In genomic region chr3:27730774-27731659, GRCh38 we compare ENCODE assay signal across 19 cellular contexts. TPM values are rescaled to one million over a fixed set of nuclear protein-coding genes. Genes with fewer than 3 reads are reported as not detected.
DNase-seq lines count a peak whose midpoint lies in the region; ATAC-seq and TF ChIP-seq lines count a peak whose summit lies in the region.
"Had no signal": no experiment of that assay in that cellular context is flagged by ENCODE, and none has a peak within 500 bp of the region (broad histone marks: within the 10 kb centered on the region; RNA-seq: fewer than 3 reads in every experiment).

No MANE protein-coding gene starts in this region.

- no peak overlapping the region for H3K9ac ChIP-seq in H9 (ENCODE audit: extremely low read depth, insufficient read length, low read length)
- H3K9ac ChIP-seq: parathyroid adenoma had no signal

- no peaks in the 10 kb centered on the region for H3K9me3 ChIP-seq in CD4-positive, alpha-beta memory T cell (ENCODE audit: control insufficient read depth in 1 of 2, low read length in 2 of 2)
- no peaks in the 10 kb centered on the region for H3K9me3 ChIP-seq in H9 (ENCODE audit: control insufficient read depth, low read depth, low read length)
- no peaks in the 10 kb centered on the region for H3K9me3 ChIP-seq in ectodermal cell (ENCODE audit: control insufficient read depth, low read length)
- H3K9me3 ChIP-seq in naive thymus-derived CD4-positive, alpha-beta T cell (ENCODE audit: control insufficient read depth in 2 of 3, low read length in 3 of 3), result no peaks in the 10 kb centered on the region
- H3K9me3 ChIP-seq: Caco-2, HAP-1, mucosa of descending colon had no signal

- peak overlapping the region; percentile 15 to 86 (median 60) for H3K4me3 Mint-ChIP-seq in CD4-positive, alpha-beta memory T cell
- H3K4me3 Mint-ChIP-seq in H9, result peak overlapping the region in 1 of 2 experiments; percentile 78; a peak in 3 of 5 replicates
- peak overlapping the region in 9 of 10 donors; percentile 25 to 79 (median 65) for H3K4me3 Mint-ChIP-seq in naive thymus-derived CD4-positive, alpha-beta T cell
- H3K4me3 Mint-ChIP-seq in osteocyte (ENCODE audit: unreplicated experiment), result no peak overlapping the region

- H3K56ac ChIP-seq in H9 (ENCODE audit: insufficient read length, low read depth, low read length), result no peak overlapping the region

- H2BK20ac ChIP-seq in H9 (ENCODE audit: low read depth, low read length, poor library complexity, severe bottlenecking), result no peak overlapping the region

- no peak overlapping the region for H3K18ac ChIP-seq in H9 (ENCODE audit: insufficient read length, low read depth, low read length)

- H3K4ac ChIP-seq in H9 (ENCODE audit: low read depth, low read length), result no peak overlapping the region

- H3K27ac Mint-ChIP-seq in CD4-positive, alpha-beta memory T cell, result no peak overlapping the region
- H3K27ac Mint-ChIP-seq in H9 (no peak overlapping the region; a peak in 1 of 7 replicates), osteocyte (ENCODE audit: unreplicated experiment) (no peak overlapping the region)
- H3K27ac Mint-ChIP-seq in naive thymus-derived CD4-positive, alpha-beta T cell, result no peak overlapping the region
- H3K27ac Mint-ChIP-seq: activated CD4-positive, alpha-beta memory T cell treated with anti-CD3 and anti-CD28 coated beads, Interleukin-2, amount 10 ng/mL, durations not matched to agents 7 days and 5 days had no signal

- H3T11ph ChIP-seq in H9 (ENCODE audit: low read length), result no peak overlapping the region

- no peaks in the 10 kb centered on the region for H3K36me3 ChIP-seq in CD4-positive, alpha-beta memory T cell (ENCODE audit: insufficient read depth, low read length)
- H3K36me3 ChIP-seq in ectodermal cell (ENCODE audit: control insufficient read depth, insufficient read depth, low read length), result no peaks in the 10 kb centered on the region
- no peaks in the 10 kb centered on the region for H3K36me3 ChIP-seq in naive thymus-derived CD4-positive, alpha-beta T cell (ENCODE audit: control insufficient read depth in 2 of 3, insufficient read depth in 3 of 3, low read length in 3 of 3)
- H3K36me3 ChIP-seq: HAP-1 had no signal

- H2BK120ac ChIP-seq in H9 (ENCODE audit: low read depth, low read length, poor library complexity, severe bottlenecking), result no peak overlapping the region

- H2AFZ ChIP-seq in H9 (ENCODE audit: low read length), result no peak overlapping the region

- H4K5ac ChIP-seq in H9 (ENCODE audit: insufficient read length, low read depth, low read length), result no peak overlapping the region

- no peak overlapping the region for H2AK5ac ChIP-seq in H9 (ENCODE audit: insufficient read length, low read length)

- H3K27me3 ChIP-seq in CD4-positive, alpha-beta memory T cell (ENCODE audit: insufficient read depth, low read length), result peaks cover 41% of the 10 kb centered on the region
- H3K27me3 ChIP-seq in H9 (ENCODE audit: insufficient read depth, low read length) (peaks cover 62% of the 10 kb centered on the region), ectodermal cell (ENCODE audit: control insufficient read depth, insufficient read depth, low read length, poor library complexity, severe bottlenecking) (peaks cover 87% of the 10 kb centered on the region)
- H3K27me3 ChIP-seq in naive thymus-derived CD4-positive, alpha-beta T cell (ENCODE audit: control insufficient read depth in 2 of 2, insufficient read depth in 2 of 2, low read length in 2 of 2), result peaks cover 0 to 42% of the 10 kb centered on the region in 2 donors

- peaks cover 0 to 1% (median 0%) of the 10 kb centered on the region in 8 donors for H3K9me3 Mint-ChIP-seq in CD4-positive, alpha-beta memory T cell
- H3K9me3 Mint-ChIP-seq in H9, result peaks cover 0 to 8% of the 10 kb centered on the region in 2 experiments; a peak in 1 of 5 replicates
- H3K9me3 Mint-ChIP-seq in naive thymus-derived CD4-positive, alpha-beta T cell, result peaks cover 0 to 2% (median 0%) of the 10 kb centered on the region in 11 donors
- H3K9me3 Mint-ChIP-seq in osteocyte (ENCODE audit: unreplicated experiment), result no peaks in the 10 kb centered on the region
- H3K9me3 Mint-ChIP-seq: activated CD4-positive, alpha-beta memory T cell treated with anti-CD3 and anti-CD28 coated beads, Interleukin-2, amount 10 ng/mL, durations not matched to agents 7 days and 5 days had no signal

- TF ChIP-seq CTCF in H9 (conservative IDR thresholded peaks at IDR 0.05) (no peak), osteocyte (IDR thresholded peaks at IDR 0.05) (no peak)

- ATAC-seq in naive thymus-derived CD4-positive, alpha-beta T cell, result no peak
- ATAC-seq: mucosa of descending colon had no signal

- H3K36me3 Mint-ChIP-seq in CD4-positive, alpha-beta memory T cell, result no peaks in the 10 kb centered on the region
- H3K36me3 Mint-ChIP-seq in H9 (ENCODE audit: insufficient read depth in 1 of 3, low read depth in 3 of 3), result no peaks in the 10 kb centered on the region
- H3K36me3 Mint-ChIP-seq in naive thymus-derived CD4-positive, alpha-beta T cell, result peaks cover 0 to 4% (median 0%) of the 10 kb centered on the region in 5 donors
- no peaks in the 10 kb centered on the region for H3K36me3 Mint-ChIP-seq in osteocyte (ENCODE audit: unreplicated experiment)

- CTCF ChIA-PET in CD4-positive, alpha-beta memory T cell (lab: Charles Lee; ENCODE audit: partially characterized antibody), result interaction anchor here (0.6 to 1.4 kb wide), 4 partner anchors 9 to 99 kb away, joined by 3 to 5 read pairs (median 5); partner anchors contain the start of gene EOMES
- CTCF ChIA-PET in naive thymus-derived CD4-positive, alpha-beta T cell (lab: Charles Lee), result no interaction called here

- peak overlapping the region; percentile 69 for H3K4me2 ChIP-seq in H9 (ENCODE audit: insufficient read depth, insufficient read length, low read length)

- no peaks in the 10 kb centered on the region for H3K23me2 ChIP-seq in H9 (ENCODE audit: insufficient read length, low read depth, low read length, poor library complexity, severe bottlenecking)

- H3K4me3 ChIP-seq in CD4-positive, alpha-beta memory T cell (ENCODE audit: low read length in 2 of 2), result no peak overlapping the region
- peak overlapping the region; percentile 2 for H3K4me3 ChIP-seq in ectodermal cell (ENCODE audit: insufficient read depth, low read depth, low read length)
- no peak overlapping the region for H3K4me3 ChIP-seq in naive thymus-derived CD4-positive, alpha-beta T cell (ENCODE audit: low read length)
- H3K4me3 ChIP-seq: HAP-1, mucosa of descending colon had no signal

- no peaks in the 10 kb centered on the region for H3K79me2 ChIP-seq in H9 (ENCODE audit: insufficient read depth, low read length)
- H3K79me2 ChIP-seq: parathyroid adenoma had no signal

- no CpG with 5 or more reads among the region's 31 CpGs for WGBS in H9 (ENCODE audit: extremely low coverage, insufficient read length, low lambda C conversion rate)
- WGBS in ectodermal cell, 2 experiments, result 2 to 4% methylated on average over 30 of the region's 31 CpGs

- POLR2A ChIA-PET in CD4-positive, alpha-beta memory T cell (lab: Charles Lee; ENCODE audit: partially characterized antibody), result no interaction called here
- POLR2A ChIA-PET in naive thymus-derived CD4-positive, alpha-beta T cell (lab: Charles Lee), result no interaction called here

- no peak overlapping the region for H4K91ac ChIP-seq in H9 (ENCODE audit: insufficient read length, low read depth, low read length)

- no peak overlapping the region for H2BK5ac ChIP-seq in H9 (ENCODE audit: insufficient read length, low read length)

- H3K27ac ChIP-seq in CD4-positive, alpha-beta memory T cell (ENCODE audit: low read depth, low read length), result no peak overlapping the region
- H3K27ac ChIP-seq in H9 (ENCODE audit: insufficient read length, low read depth, low read length) (no peak overlapping the region), ectodermal cell (ENCODE audit: insufficient read depth, low read depth, low read length, poor library complexity, severe bottlenecking) (no peak overlapping the region)
- no peak overlapping the region for H3K27ac ChIP-seq in naive thymus-derived CD4-positive, alpha-beta T cell (ENCODE audit: low read depth, low read length)
- H3K27ac ChIP-seq: parathyroid adenoma had no signal

- no peak for DNase-seq in CD4-positive, alpha-beta memory T cell
- peak; percentile 65 for DNase-seq in H9
- no peak for DNase-seq in naive thymus-derived CD4-positive, alpha-beta T cell
- no peak for DNase-seq in NCI-H2227 treated with DMSO at 0.1 percent for 48 hours (lab: John Stamatoyannopoulos, UW)
- no peak for DNase-seq in osteocyte (ENCODE audit: extremely low spot score, unreplicated experiment)
- DNase-seq in amniotic stem cell (lab: John Stamatoyannopoulos, UW), result no peak
- no peak for DNase-seq in dermis blood vessel endothelial cell
- DNase-seq: activated CD4-positive, alpha-beta memory T cell treated with anti-CD3 and anti-CD28 coated beads, Interleukin-2, amount 10 ng/mL, durations not matched to agents 7 days and 5 days; anterior cingulate cortex; Caco-2; hippocampal formation; mucosa of descending colon; MV-4-11; NCI-H1930; RPMI8226; stimulated activated CD4-positive, alpha-beta T cell treated with anti-CD3 and anti-CD28 coated beads, Interleukin-2, amount 100 ng/mL, for 48 hours had no signal

- intact Hi-C loops in CD4-positive, alpha-beta memory T cell (cut with micrococcal nuclease), result no loop called here
- intact Hi-C loops in naive thymus-derived CD4-positive, alpha-beta T cell (cut with micrococcal nuclease), result loop anchor here (1.0 kb wide), 2 partner anchors 8 to 9 kb away; partner anchors contain the start of gene EOMES (in 1 of the 2)

- no peak overlapping the region for H2BK15ac ChIP-seq in H9 (ENCODE audit: low read depth, low read length)

- H2BK12ac ChIP-seq in H9 (ENCODE audit: insufficient read length, low read depth, low read length), result no peak overlapping the region

- peaks cover 50 to 53% of the 10 kb centered on the region in 2 donors for H3K27me3 Mint-ChIP-seq in CD4-positive, alpha-beta memory T cell
- H3K27me3 Mint-ChIP-seq in H9 (ENCODE audit: low read depth) (peaks cover 98% of the 10 kb centered on the region), osteocyte (ENCODE audit: unreplicated experiment) (peaks cover 84% of the 10 kb centered on the region)
- peaks cover 59 to 74% (median 61%) of the 10 kb centered on the region in 5 donors for H3K27me3 Mint-ChIP-seq in naive thymus-derived CD4-positive, alpha-beta T cell

- no peak overlapping the region for H3K23ac ChIP-seq in H9 (ENCODE audit: insufficient read length, low read depth, low read length)

- H4K20me1 ChIP-seq in H9 (ENCODE audit: control insufficient read depth, insufficient read depth, insufficient read length), result no peaks in the 10 kb centered on the region

- H3K14ac ChIP-seq in H9 (ENCODE audit: insufficient read depth, low read length), result no peak overlapping the region

- H4K8ac ChIP-seq in H9 (replicated peaks; ENCODE audit: insufficient read length, low read depth, low read length), result no peak overlapping the region

- H3K4me1 ChIP-seq in CD4-positive, alpha-beta memory T cell (ENCODE audit: insufficient read depth, low read length), result peaks cover 34% of the 10 kb centered on the region
- H3K4me1 ChIP-seq in H9 (ENCODE audit: insufficient read depth, low read length), result no peaks in the 10 kb centered on the region; the same call in 1 of the 2 replicates
- H3K4me1 ChIP-seq in ectodermal cell (ENCODE audit: control insufficient read depth, insufficient read depth, low read length), result peaks cover 36% of the 10 kb centered on the region
- peaks cover 9 to 28% of the 10 kb centered on the region in 2 donors for H3K4me1 ChIP-seq in naive thymus-derived CD4-positive, alpha-beta T cell (ENCODE audit: control insufficient read depth in 2 of 2, insufficient read depth in 2 of 2, low read length in 2 of 2)
- H3K4me1 ChIP-seq: Caco-2, parathyroid adenoma had no signal

- H3K4me1 Mint-ChIP-seq in CD4-positive, alpha-beta memory T cell, result peaks cover 24 to 41% (median 33%) of the 10 kb centered on the region in 4 donors
- H3K4me1 Mint-ChIP-seq in H9 (peaks cover 44 to 50% of the 10 kb centered on the region in 2 experiments), osteocyte (ENCODE audit: unreplicated experiment) (peaks cover 30% of the 10 kb centered on the region)
- peaks cover 23 to 42% (median 37%) of the 10 kb centered on the region in 7 donors for H3K4me1 Mint-ChIP-seq in naive thymus-derived CD4-positive, alpha-beta T cell

- no peaks in the 10 kb centered on the region for H3K79me1 ChIP-seq in H9 (ENCODE audit: insufficient read depth, low read depth, low read length, poor library complexity, severe bottlenecking)

RNA-seq across cellular contexts. Expression of gene EOMES, which starts 8.9 kb away (rescaled TPM):
- total RNA-seq in CD4-positive, alpha-beta memory T cell, result 1 to 10 TPM; 4.2 to 4.8 TPM
- 10 to 100 TPM in 1 of 2 donors, 1 to 10 TPM in 1; 4.0 to 10.2 TPM for polyA plus RNA-seq in CD4-positive, alpha-beta memory T cell
- total RNA-seq in H9 (2021) (1.7 and 2.0 TPM in 2 replicates), osteocyte (not detected in 2 replicates), dermis blood vessel endothelial cell (not detected in 2 replicates)
- 0.19 TPM for polyA plus RNA-seq in ectodermal cell (2013, experiment 1 of 4)
- 0.09 TPM for polyA plus RNA-seq in ectodermal cell (2013, experiment 2 of 4)
- polyA plus RNA-seq in ectodermal cell (2013, experiment 3 of 4), result 0.11 TPM
- not detected for polyA plus RNA-seq in ectodermal cell (2013, experiment 4 of 4)
- total RNA-seq in naive thymus-derived CD4-positive, alpha-beta T cell, result 1 to 10 TPM in 4 of 5 experiments, under 1 TPM in 1; 0.67 to 9.5 (median 1.4) TPM
- 1 to 10 TPM; 1.5 to 1.9 TPM for polyA plus RNA-seq in naive thymus-derived CD4-positive, alpha-beta T cell
